Comparison of ENCODE assay signal across 9 cellular contexts in the genomic region with DNA sequence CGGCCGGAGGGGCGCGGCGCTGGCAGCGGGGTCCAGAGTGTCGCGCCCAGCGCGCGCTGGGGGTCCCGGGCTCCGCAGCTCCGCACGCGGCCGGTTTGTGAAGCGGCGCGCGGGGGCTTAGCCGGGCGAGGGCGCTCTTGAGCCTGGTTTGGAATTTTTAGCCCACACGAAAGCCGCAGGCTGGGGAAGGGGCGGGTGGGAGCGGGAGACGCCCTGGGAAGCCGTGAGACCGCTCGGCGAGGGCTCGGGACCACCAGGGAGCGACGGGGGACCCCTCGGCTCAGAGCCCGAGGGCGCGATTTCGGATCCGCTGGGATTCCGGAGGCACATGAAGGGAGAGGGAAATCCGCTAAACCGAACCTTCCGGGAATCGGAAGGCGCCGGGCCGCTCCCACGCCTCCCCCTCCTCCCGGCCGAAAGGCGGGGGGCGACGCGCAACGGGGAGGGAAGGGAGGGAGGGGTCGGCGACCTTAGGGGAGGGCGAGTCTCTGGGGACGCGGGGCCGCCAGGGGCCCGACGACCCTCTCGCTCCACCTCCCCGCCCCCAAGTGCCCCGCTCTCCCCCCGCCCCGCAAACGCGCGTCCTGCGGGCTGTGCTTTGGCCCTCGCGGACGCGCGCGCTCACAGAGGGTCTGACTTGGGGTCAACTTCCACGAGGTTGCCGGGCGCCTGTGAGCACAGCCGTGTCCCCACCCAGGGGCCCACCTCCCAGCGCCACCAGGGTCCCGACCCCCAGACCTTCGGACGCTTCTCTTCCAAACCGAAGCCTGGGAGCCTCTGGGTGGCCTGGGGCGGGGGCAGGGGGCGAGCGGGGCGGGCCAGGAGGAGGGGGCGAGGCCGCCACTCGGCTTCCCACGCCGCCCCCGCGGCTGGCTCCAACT. TPM values are rescaled to one million over a fixed set of nuclear protein-coding genes. Genes with fewer than 3 reads are reported as not detected.
DNase-seq lines count a peak whose midpoint lies in the region; ATAC-seq and TF ChIP-seq lines count a peak whose summit lies in the region.
"Had no signal": no experiment of that assay in that cellular context is flagged by ENCODE, and none has a peak within 500 bp of the region (broad histone marks: within the 10 kb centered on the region; RNA-seq: fewer than 3 reads in every experiment).

No MANE protein-coding gene starts in this region.

- TF ChIP-seq POLR2A in adrenal gland (IDR thresholded peaks at IDR 0.05) = no peak

- intact Hi-C loops in adrenal gland (cut with DNase I) (loop anchor here (2.0 to 10.0 kb wide), 2 partner anchors 546 to 680 kb away; no protein-coding TSS in a partner anchor), left cardiac atrium (cut with DNase I) (loop anchor here (10.0 kb wide), 3 partner anchors 90 to 540 kb away; no protein-coding TSS in a partner anchor)

- DNase-seq in AG08396 (ENCODE audit: low spot score) (peak; percentile 91), GM23338 (ENCODE audit: low spot score) (peak; percentile 85), RPMI7951 (ENCODE audit: low read depth) (peak; percentile 37), adrenal gland (peak in 6 of 7 donors; percentile 31 to 68 (median 60)), left cardiac atrium (peak; percentile 74), putamen (ENCODE audit: low spot score) (peak; percentile 25), NOMO-1 treated with dmso at 0.1 percent for 144 hours (lab: John Stamatoyannopoulos, UW; ENCODE audit: unreplicated experiment) (no peak)

- no peaks in the 10 kb centered on the region for H4K20me1 ChIP-seq in GM23338 (replicated peaks; ENCODE audit: insufficient read depth)

- H3F3A ChIP-seq in GM23338 (replicated peaks; ENCODE audit: low read depth) = no peaks in the 10 kb centered on the region

- H3K27ac ChIP-seq in GM23338 (ENCODE audit: low read depth) (no peak overlapping the region), adrenal gland (peak overlapping the region in 1 of 5 donors; percentile 40)

- peaks cover 4% of the 10 kb centered on the region; the same call in 1 of the 3 replicates for H3K9me3 Mint-ChIP-seq in GM23338
- H3K9me3 Mint-ChIP-seq: stimulated activated naive CD8-positive, alpha-beta T cell treated with anti-CD3 and anti-CD28 coated beads, Interleukin-15, Interleukin-2, amounts not matched to agents 100 ng/mL and 50 ng/mL, for 24 hours had no signal

- H3K4me2 ChIP-seq in GM23338 = peak overlapping the region; percentile 93

- H3K4me1 ChIP-seq in GM23338 (ENCODE audit: insufficient read depth) (peaks cover 16% of the 10 kb centered on the region; the same call in 1 of the 2 replicates), adrenal gland (replicated peaks in 1 of 2) (peaks cover 21 to 29% of the 10 kb centered on the region in 2 donors)

- no peaks in the 10 kb centered on the region for H3K79me2 ChIP-seq in GM23338 (replicated peaks; ENCODE audit: insufficient read depth)

- H3K27ac Mint-ChIP-seq in GM23338 = no peak overlapping the region
- H3K27ac Mint-ChIP-seq: stimulated activated naive CD8-positive, alpha-beta T cell treated with anti-CD3 and anti-CD28 coated beads, Interleukin-15, Interleukin-2, amounts not matched to agents 100 ng/mL and 50 ng/mL, for 24 hours had no signal

- H3K4me1 Mint-ChIP-seq in GM23338 = peaks cover 7% of the 10 kb centered on the region

- H3K36me3 Mint-ChIP-seq in GM23338 (ENCODE audit: low read depth) = no peaks in the 10 kb centered on the region

- peak overlapping the region; percentile 52; the same call in 2 of the 3 replicates for H3K4me3 Mint-ChIP-seq in GM23338
- H3K4me3 Mint-ChIP-seq: stimulated activated naive CD8-positive, alpha-beta T cell treated with anti-CD3 and anti-CD28 coated beads, Interleukin-15, Interleukin-2, amounts not matched to agents 100 ng/mL and 50 ng/mL, for 24 hours had no signal

- H3K9me3 ChIP-seq in adrenal gland (replicated peaks in 1 of 3) = no peaks in the 10 kb centered on the region

- ATAC-seq in GM23338 = peak; percentile 11
- peak; percentile 50 to 67 for ATAC-seq in left cardiac atrium
- no peak for ATAC-seq in GM19467 (IDR thresholded peaks at IDR 0.05; ENCODE audit: unreplicated experiment)

- H3K36me3 ChIP-seq in GM23338 (ENCODE audit: insufficient read depth) (no peaks in the 10 kb centered on the region), adrenal gland (replicated peaks in 1 of 2) (no peaks in the 10 kb centered on the region)

- peak overlapping the region; percentile 90; the same call in 1 of the 2 replicates for H2AFZ ChIP-seq in GM23338

- peaks cover 48% of the 10 kb centered on the region for H3K27me3 Mint-ChIP-seq in GM23338 (ENCODE audit: insufficient read depth, low read depth, poor library complexity)

- TF ChIP-seq CTCF in GM23338 (conservative IDR thresholded peaks at IDR 0.05; ENCODE audit: low read depth in 2 of 2) (peak; percentile 56 to 76), adrenal gland (IDR thresholded peaks at IDR 0.05) (peak; percentile 25 to 68 (median 49))

- H3K4me3 ChIP-seq in GM23338 = peak overlapping the region; percentile 76
- peak overlapping the region in 2 of 4 donors; percentile 33 to 68 for H3K4me3 ChIP-seq in adrenal gland

- H3K9me2 ChIP-seq in GM23338 (ENCODE audit: insufficient read depth) = no peaks in the 10 kb centered on the region; the same call in 1 of the 2 replicates

- H3K27me3 ChIP-seq in GM23338 (ENCODE audit: insufficient read depth) (peaks cover 77% of the 10 kb centered on the region), adrenal gland (peaks cover 54% of the 10 kb centered on the region)

- WGBS in adrenal gland, 4 donors = 0 to 1% methylated on average over 71 to 93 of the region's 101 CpGs; no CpG with 5 or more reads in 2 of the 4 donors

TF ChIP-seq in GM23338, 12 proteins besides CTCF, POLR2A, EP300 and RAD21 (continues in another document):
- peak; percentile 32 for TF ChIP-seq EZH2 (IDR thresholded peaks at IDR 0.05; ENCODE audit: low read depth, unreplicated experiment)
- TF ChIP-seq, protein P1, sequence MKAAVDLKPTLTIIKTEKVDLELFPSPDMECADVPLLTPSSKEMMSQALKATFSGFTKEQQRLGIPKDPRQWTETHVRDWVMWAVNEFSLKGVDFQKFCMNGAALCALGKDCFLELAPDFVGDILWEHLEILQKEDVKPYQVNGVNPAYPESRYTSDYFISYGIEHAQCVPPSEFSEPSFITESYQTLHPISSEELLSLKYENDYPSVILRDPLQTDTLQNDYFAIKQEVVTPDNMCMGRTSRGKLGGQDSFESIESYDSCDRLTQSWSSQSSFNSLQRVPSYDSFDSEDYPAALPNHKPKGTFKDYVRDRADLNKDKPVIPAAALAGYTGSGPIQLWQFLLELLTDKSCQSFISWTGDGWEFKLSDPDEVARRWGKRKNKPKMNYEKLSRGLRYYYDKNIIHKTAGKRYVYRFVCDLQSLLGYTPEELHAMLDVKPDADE (IDR thresholded peaks at IDR 0.05) = no peak
- no peak for TF ChIP-seq ZNF331 (CRISPR knock-in tag; IDR thresholded peaks at IDR 0.05; ENCODE audit: low read depth)
- TF ChIP-seq EZH2phosphoT487 (IDR thresholded peaks at IDR 0.05; ENCODE audit: unreplicated experiment) = no peak
- no peak for TF ChIP-seq NANOG (IDR thresholded peaks at IDR 0.05; ENCODE audit: borderline replicate concordance)

RNA-seq across cellular contexts. Expression of a gene that starts 5.1 kb away (rescaled TPM):
- total RNA-seq in GM23338 (2014; rRNA removed; shearing (Covaris generic)) = 3.5 and 5.0 TPM in 2 replicates
- 0.08 and 0.09 TPM in 2 replicates for polyA plus RNA-seq in GM23338 (2016; fragmentation: Nextera tagmentation; extraction: Ambion mirVana)
- 0.39 and 0.48 TPM in 2 replicates for total RNA-seq in RPMI7951 (2014; rRNA removed; shearing (Covaris generic))
- total RNA-seq in adrenal gland = 1 to 10 TPM in 4 of 8 donors, under 1 TPM in 4; 0.24 to 2.8 (median 1.0) TPM
- 1 to 10 TPM in 1 of 3 donors, under 1 TPM in 2; 0.05 to 1.5 (median 0.80) TPM for polyA plus RNA-seq in adrenal gland
- total RNA-seq in left cardiac atrium = 1 to 10 TPM; 6.0 to 9.5 TPM
